Comparison of ENCODE assay signal across 1 cellular context in genomic region chr1:236795035-236795756, GRCh38.
TF ChIP-seq lines count a peak whose summit lies in the region.

Gene MTR, plus strand, starts transcription at chr1:236795292. Its CDS starts 412 bp downstream, at chr1:236795704.

TF ChIP-seq in HEK293, 187 proteins besides CTCF, POLR2A, EP300 and RAD21 (continued from another document and continues in another):
- TF ChIP-seq ZNF391 (tag by site-specific recombination; IDR thresholded peaks at IDR 0.05; ENCODE audit: borderline replicate concordance, low read depth) (peak; percentile 61; the same call in 1 of the 2 replicates), BCL6B (tag by site-specific recombination; IDR thresholded peaks at IDR 0.05) (no peak), ZNF37A (tag by site-specific recombination; IDR thresholded peaks at IDR 0.05) (no peak), ZNF830 (tag by site-specific recombination; IDR thresholded peaks at IDR 0.05; ENCODE audit: low read depth) (no peak), ZNF223 (tag by site-specific recombination; IDR thresholded peaks at IDR 0.05) (no peak), BCL11A (tag by site-specific recombination; IDR thresholded peaks at IDR 0.05; ENCODE audit: low read depth) (no peak), ZXDB (tag by site-specific recombination; IDR thresholded peaks at IDR 0.05) (peak; percentile 84), HOXA7 (CRISPR knock-in tag; IDR thresholded peaks at IDR 0.05; ENCODE audit: borderline replicate concordance) (no peak), ZNF184 (tag by site-specific recombination; IDR thresholded peaks at IDR 0.05) (no peak), ZNF529 (tag by site-specific recombination; IDR thresholded peaks at IDR 0.05; ENCODE audit: insufficient replicate concordance) (no peak), RBAK (tag by site-specific recombination; IDR thresholded peaks at IDR 0.05) (no peak), KLF8 (tag by site-specific recombination; IDR thresholded peaks at IDR 0.05) (peak; percentile 50; the same call in 1 of the 2 replicates), ZNF274 (IDR thresholded peaks at IDR 0.05; ENCODE audit: low read length) (no peak), ZNF274 (tag by site-specific recombination; IDR thresholded peaks at IDR 0.05; ENCODE audit: borderline replicate concordance) (no peak), ZNF560 (tag by site-specific recombination; IDR thresholded peaks at IDR 0.05; ENCODE audit: borderline replicate concordance) (no peak), ZNF433 (tag by site-specific recombination; IDR thresholded peaks at IDR 0.05; ENCODE audit: low read depth) (no peak), ZNF639 (tag by site-specific recombination; IDR thresholded peaks at IDR 0.05) (no peak; the same call in 1 of the 2 replicates), SALL2 (tag by site-specific recombination; IDR thresholded peaks at IDR 0.05; ENCODE audit: borderline replicate concordance) (no peak), ZNF501 (tag by site-specific recombination; IDR thresholded peaks at IDR 0.05) (peak; percentile 93), ZBTB6 (tag by site-specific recombination; IDR thresholded peaks at IDR 0.05) (no peak), WT1 (tag by site-specific recombination; IDR thresholded peaks at IDR 0.05) (peak; percentile 40), ZNF626 (tag by site-specific recombination; IDR thresholded peaks at IDR 0.05) (no peak), ZNF366 (tag by site-specific recombination; conservative IDR thresholded peaks at IDR 0.05) (peak; percentile 97), OVOL3 (tag by site-specific recombination; IDR thresholded peaks at IDR 0.05) (peak; percentile 62; the same call in 1 of the 2 replicates), ZFP41 (tag by site-specific recombination; IDR thresholded peaks at IDR 0.05; ENCODE audit: borderline replicate concordance) (no peak), ZNF416 (tag by site-specific recombination; IDR thresholded peaks at IDR 0.05) (peak; percentile 75; the same call in 1 of the 2 replicates), ZNF704 (tag by site-specific recombination; IDR thresholded peaks at IDR 0.05) (no peak), SP7 (tag by site-specific recombination; IDR thresholded peaks at IDR 0.05) (peak; percentile 80), ZNF132 (tag by site-specific recombination; IDR thresholded peaks at IDR 0.05; ENCODE audit: borderline replicate concordance) (no peak), ZNF404 (tag by site-specific recombination; IDR thresholded peaks at IDR 0.05) (no peak), ZNF292 (tag by site-specific recombination; IDR thresholded peaks at IDR 0.05; ENCODE audit: borderline replicate concordance, low read depth) (no peak), SP3 (tag by site-specific recombination; IDR thresholded peaks at IDR 0.05) (peak; percentile 86), ZNF423 (tag by site-specific recombination; IDR thresholded peaks at IDR 0.05) (0 out of 2 replicates have a peak, but pooled peaks have one; percentile 60), EGR2 (tag by site-specific recombination; IDR thresholded peaks at IDR 0.05; ENCODE audit: low read depth) (peak; percentile 63), ZNF311 (tag by site-specific recombination; IDR thresholded peaks at IDR 0.05; ENCODE audit: borderline replicate concordance) (no peak), ZNF785 (tag by site-specific recombination; IDR thresholded peaks at IDR 0.05) (no peak), ZNF747 (tag by site-specific recombination; IDR thresholded peaks at IDR 0.05) (no peak), ZNF302 (tag by site-specific recombination; IDR thresholded peaks at IDR 0.05; ENCODE audit: low read depth) (no peak), ZSCAN18 (tag by site-specific recombination; IDR thresholded peaks at IDR 0.05) (no peak), ZNF571 (tag by site-specific recombination; IDR thresholded peaks at IDR 0.05) (no peak), ZNF660 (tag by site-specific recombination; IDR thresholded peaks at IDR 0.05) (peak; percentile 97), ZNF426 (tag by site-specific recombination; IDR thresholded peaks at IDR 0.05) (no peak), ZBTB10 (tag by site-specific recombination; IDR thresholded peaks at IDR 0.05) (peak; percentile 92)
- TF ChIP-seq, protein P1, sequence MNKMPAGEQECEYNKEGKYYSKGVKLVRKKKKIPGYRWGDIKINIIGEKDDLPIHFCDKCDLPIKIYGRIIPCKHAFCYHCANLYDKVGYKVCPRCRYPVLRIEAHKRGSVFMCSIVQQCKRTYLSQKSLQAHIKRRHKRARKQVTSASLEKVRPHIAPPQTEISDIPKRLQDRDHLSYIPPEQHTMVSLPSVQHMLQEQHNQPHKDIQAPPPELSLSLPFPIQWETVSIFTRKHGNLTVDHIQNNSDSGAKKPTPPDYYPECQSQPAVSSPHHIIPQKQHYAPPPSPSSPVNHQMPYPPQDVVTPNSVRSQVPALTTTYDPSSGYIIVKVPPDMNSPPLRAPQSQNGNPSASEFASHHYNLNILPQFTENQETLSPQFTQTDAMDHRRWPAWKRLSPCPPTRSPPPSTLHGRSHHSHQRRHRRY (tag by site-specific recombination; IDR thresholded peaks at IDR 0.05) = peak; percentile 59; the same call in 1 of the 2 replicates
- TF ChIP-seq, protein P2, sequence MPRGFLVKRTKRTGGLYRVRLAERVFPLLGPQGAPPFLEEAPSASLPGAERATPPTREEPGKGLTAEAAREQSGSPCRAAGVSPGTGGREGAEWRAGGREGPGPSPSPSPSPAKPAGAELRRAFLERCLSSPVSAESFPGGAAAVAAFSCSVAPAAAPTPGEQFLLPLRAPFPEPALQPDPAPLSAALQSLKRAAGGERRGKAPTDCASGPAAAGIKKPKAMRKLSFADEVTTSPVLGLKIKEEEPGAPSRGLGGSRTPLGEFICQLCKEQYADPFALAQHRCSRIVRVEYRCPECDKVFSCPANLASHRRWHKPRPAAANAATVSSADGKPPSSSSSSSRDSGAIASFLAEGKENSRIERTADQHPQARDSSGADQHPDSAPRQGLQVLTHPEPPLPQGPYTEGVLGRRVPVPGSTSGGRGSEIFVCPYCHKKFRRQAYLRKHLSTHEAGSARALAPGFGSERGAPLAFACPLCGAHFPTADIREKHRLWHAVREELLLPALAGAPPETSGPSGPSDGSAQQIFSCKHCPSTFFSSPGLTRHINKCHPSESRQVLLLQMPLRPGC (tag by site-specific recombination; IDR thresholded peaks at IDR 0.05) = peak; percentile 61
- TF ChIP-seq, protein P3, sequence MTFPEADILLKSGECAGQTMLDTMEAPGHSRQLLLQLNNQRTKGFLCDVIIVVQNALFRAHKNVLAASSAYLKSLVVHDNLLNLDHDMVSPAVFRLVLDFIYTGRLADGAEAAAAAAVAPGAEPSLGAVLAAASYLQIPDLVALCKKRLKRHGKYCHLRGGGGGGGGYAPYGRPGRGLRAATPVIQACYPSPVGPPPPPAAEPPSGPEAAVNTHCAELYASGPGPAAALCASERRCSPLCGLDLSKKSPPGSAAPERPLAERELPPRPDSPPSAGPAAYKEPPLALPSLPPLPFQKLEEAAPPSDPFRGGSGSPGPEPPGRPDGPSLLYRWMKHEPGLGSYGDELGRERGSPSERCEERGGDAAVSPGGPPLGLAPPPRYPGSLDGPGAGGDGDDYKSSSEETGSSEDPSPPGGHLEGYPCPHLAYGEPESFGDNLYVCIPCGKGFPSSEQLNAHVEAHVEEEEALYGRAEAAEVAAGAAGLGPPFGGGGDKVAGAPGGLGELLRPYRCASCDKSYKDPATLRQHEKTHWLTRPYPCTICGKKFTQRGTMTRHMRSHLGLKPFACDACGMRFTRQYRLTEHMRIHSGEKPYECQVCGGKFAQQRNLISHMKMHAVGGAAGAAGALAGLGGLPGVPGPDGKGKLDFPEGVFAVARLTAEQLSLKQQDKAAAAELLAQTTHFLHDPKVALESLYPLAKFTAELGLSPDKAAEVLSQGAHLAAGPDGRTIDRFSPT (tag by site-specific recombination; IDR thresholded peaks at IDR 0.05) = no peak
- TF ChIP-seq, protein P4, sequence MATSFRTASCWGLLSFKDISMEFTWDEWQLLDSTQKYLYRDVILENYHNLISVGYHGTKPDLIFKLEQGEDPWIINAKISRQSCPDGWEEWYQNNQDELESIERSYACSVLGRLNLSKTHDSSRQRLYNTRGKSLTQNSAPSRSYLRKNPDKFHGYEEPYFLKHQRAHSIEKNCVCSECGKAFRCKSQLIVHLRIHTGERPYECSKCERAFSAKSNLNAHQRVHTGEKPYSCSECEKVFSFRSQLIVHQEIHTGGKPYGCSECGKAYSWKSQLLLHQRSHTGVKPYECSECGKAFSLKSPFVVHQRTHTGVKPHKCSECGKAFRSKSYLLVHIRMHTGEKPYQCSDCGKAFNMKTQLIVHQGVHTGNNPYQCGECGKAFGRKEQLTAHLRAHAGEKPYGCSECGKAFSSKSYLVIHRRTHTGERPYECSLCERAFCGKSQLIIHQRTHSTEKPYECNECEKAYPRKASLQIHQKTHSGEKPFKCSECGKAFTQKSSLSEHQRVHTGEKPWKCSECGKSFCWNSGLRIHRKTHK (tag by site-specific recombination; IDR thresholded peaks at IDR 0.05) = no peak
